17 cellular contexts compared by ENCODE assay signal in genomic region chr1:15157524-15158399, GRCh38. TPM values are rescaled to one million over a fixed set of nuclear protein-coding genes. Genes with fewer than 3 reads are reported as not detected.
DNase-seq lines count a peak whose midpoint lies in the region; ATAC-seq and TF ChIP-seq lines count a peak whose summit lies in the region.
"Had no signal": no experiment of that assay in that cellular context is flagged by ENCODE, and none has a peak within 500 bp of the region (broad histone marks: within the 10 kb centered on the region; RNA-seq: fewer than 3 reads in every experiment).

No MANE protein-coding gene starts in this region.

- H4K20me1 ChIP-seq in PC-3 (ENCODE audit: low read length), result 0 out of 2 replicates have a peak, but pooled peaks cover 3% of the 10 kb centered on the region

- no TSS peak for BruUV-seq in PC-3 (replicated peaks; lab: Mats Ljungman, UMichigan)

- DNase-seq in PC-3, result no peak
- peak; percentile 46 for DNase-seq in cerebellar cortex (ENCODE audit: low spot score)
- no peak for DNase-seq in upper lobe of left lung
- no peak for DNase-seq in KG1 (lab: John Stamatoyannopoulos, UW)
- DNase-seq in foreskin melanocyte, result no peak
- DNase-seq in NCI-H2081 treated with DMSO at 0.1 percent for 48 hours (lab: John Stamatoyannopoulos, UW), result no peak
- DNase-seq: activated naive CD8-positive, alpha-beta T cell treated with anti-CD3 and anti-CD28 coated beads, Interleukin-2, amount 50 U/mL, for 24 hours; activated T-cell treated with anti-CD3 and anti-CD28 coated beads, Interleukin-2, amount 50 U/mL, for 72 hours; DMS79 treated with DMSO at 0.1 percent for 48 hours; GM23248; head of caudate nucleus; Karpas-422; NCI-H1436 treated with DMSO at 0.1 percent for 48 hours; NCI-H345; psoas muscle; SJCRH30 had no signal

- H2AFZ ChIP-seq in PC-3 (ENCODE audit: low read length), result no peak overlapping the region
- H2AFZ ChIP-seq: GM23248 had no signal

- H3K4me1 ChIP-seq in PC-3 (ENCODE audit: insufficient read depth, low read length) (peaks cover 16% of the 10 kb centered on the region), muscle layer of duodenum (ENCODE audit: control insufficient read depth in 1 of 2, insufficient read depth in 2 of 2, low read length in 2 of 2) (peaks cover 28 to 51% of the 10 kb centered on the region in 2 donors), upper lobe of left lung (peaks cover 22 to 54% (median 48%) of the 10 kb centered on the region in 4 donors)
- H3K4me1 ChIP-seq: psoas muscle had no signal

- TF ChIP-seq POLR2A in upper lobe of left lung (IDR thresholded peaks at IDR 0.05), result no peak

- intact Hi-C loops in PC-3 (cut with micrococcal nuclease), result no loop called here

- CTCF ChIA-PET in PC-3 (lab: Charles Lee), result no interaction called here

- H3K36me3 ChIP-seq in PC-3 (ENCODE audit: low read depth, low read length), result no peaks in the 10 kb centered on the region
- H3K36me3 ChIP-seq in muscle layer of duodenum (ENCODE audit: control insufficient read depth in 1 of 2, insufficient read depth in 2 of 2, low read length in 2 of 2), result no peaks in the 10 kb centered on the region
- no peaks in the 10 kb centered on the region for H3K36me3 ChIP-seq in upper lobe of left lung
- H3K36me3 ChIP-seq: SJCRH30 had no signal

- no peak for ATAC-seq in PC-3
- no peak for ATAC-seq in upper lobe of left lung (ENCODE audit: low FRiP score in 2 of 2)
- ATAC-seq: activated naive CD8-positive, alpha-beta T cell treated with anti-CD3 and anti-CD28 coated beads, Interleukin-2, amount 50 U/mL, for 24 hours; activated T-cell treated with anti-CD3 and anti-CD28 coated beads, Interleukin-2, amount 50 U/mL, for 72 hours; psoas muscle had no signal

- H3K4me3 ChIP-seq in PC-3 (ENCODE audit: low read length), result peak overlapping the region; percentile 14; the same call in 1 of the 2 replicates
- no peak overlapping the region for H3K4me3 ChIP-seq in muscle layer of duodenum (ENCODE audit: low read depth in 1 of 2, low read length in 2 of 2)
- no peak overlapping the region for H3K4me3 ChIP-seq in upper lobe of left lung
- H3K4me3 ChIP-seq: GM23248, psoas muscle, SJCRH30 had no signal

- POLR2A ChIA-PET in PC-3 (lab: Charles Lee; ENCODE audit: unreplicated experiment), result no interaction called here

- H3K27me3 ChIP-seq in PC-3 (ENCODE audit: low read length) (no peaks in the 10 kb centered on the region), muscle layer of duodenum (ENCODE audit: low read depth, low read length) (no peaks in the 10 kb centered on the region), upper lobe of left lung (peaks cover 0 to 4% (median 2%) of the 10 kb centered on the region in 4 donors)
- H3K27me3 ChIP-seq: SJCRH30 had no signal

- 86% methylated on average over 15 to 17 of the region's 17 CpGs for WGBS in upper lobe of left lung, 2 donors

- no peak for TF ChIP-seq EP300 in upper lobe of left lung (IDR thresholded peaks at IDR 0.05)

- H3K27ac ChIP-seq in PC-3 (ENCODE audit: low read length) (peak overlapping the region; percentile 60), muscle layer of duodenum (ENCODE audit: low read length) (peak overlapping the region; percentile 72), upper lobe of left lung (peak overlapping the region in 3 of 4 donors; percentile 34 to 90 (median 88))
- H3K27ac ChIP-seq: GM23248, psoas muscle, SJCRH30 had no signal

- no peaks in the 10 kb centered on the region for H3K9me3 ChIP-seq in PC-3 (ENCODE audit: low read length)
- no peaks in the 10 kb centered on the region for H3K9me3 ChIP-seq in muscle layer of duodenum (ENCODE audit: control insufficient read depth in 1 of 2, low read length in 2 of 2)
- H3K9me3 ChIP-seq in upper lobe of left lung, result no peaks in the 10 kb centered on the region
- H3K9me3 ChIP-seq: psoas muscle, SJCRH30 had no signal

- TF ChIP-seq CTCF in PC-3 (conservative IDR thresholded peaks at IDR 0.05; ENCODE audit: low read depth, low read length) (no peak), upper lobe of left lung (IDR thresholded peaks at IDR 0.05) (no peak)

- H3F3A ChIP-seq in PC-3 (ENCODE audit: low read length, unreplicated experiment), result no peaks in the 10 kb centered on the region

- peaks cover 90% of the 10 kb centered on the region for H3K79me2 ChIP-seq in PC-3 (ENCODE audit: low read length)

- H3K4me2 ChIP-seq in PC-3 (ENCODE audit: low read length), result peak overlapping the region; percentile 58

- H3K9me2 ChIP-seq in PC-3 (replicated peaks; ENCODE audit: low read length), result no peaks in the 10 kb centered on the region

- H3K9ac ChIP-seq in PC-3 (ENCODE audit: low read length), result no peak overlapping the region
- H3K9ac ChIP-seq: GM23248 had no signal

RNA-seq across cellular contexts. Expression of gene TMEM51, which starts 4.2 kb away (rescaled TPM):
- total RNA-seq in PC-3 (2014; rRNA removed), result 12.6 and 20.8 TPM in 2 replicates
- total RNA-seq in upper lobe of left lung, result 10 to 100 TPM in 4 of 6 donors, 1 to 10 TPM in 2; 6.3 to 22.4 (median 14.6) TPM
- total RNA-seq: activated T-cell treated with anti-CD3 and anti-CD28 coated beads, Interleukin-2, amount 50 U/mL, for 72 hours had no signal
